In genomic region chr4:99161700-99162099, GRCh38 we compare ENCODE assay signal across 3 cellular contexts. TPM values are rescaled to one million over a fixed set of nuclear protein-coding genes. Genes with fewer than 3 reads are reported as not detected.
"Had no signal": no experiment of that assay in that cellular context is flagged by ENCODE, and none has a peak within 500 bp of the region (broad histone marks: within the 10 kb centered on the region; RNA-seq: fewer than 3 reads in every experiment).

No MANE protein-coding gene starts in this region.

- H3K4me3 ChIP-seq: GM12878 had no signal

- DNase-seq: GDM1, GF-D8 had no signal

RNA-seq across cellular contexts. Expression of gene ADH4, which starts 17.6 kb away (rescaled TPM):
- total RNA-seq: GM12878 had no signal

RNA-seq across cellular contexts. Expression of gene ADH6, which starts 57.3 kb away (rescaled TPM):
- total RNA-seq: GM12878 had no signal
